In genomic region chr10:78350286-78350685, GRCh38 we compare ENCODE assay signal across 14 cellular contexts.
DNase-seq lines count a peak whose midpoint lies in the region; TF ChIP-seq lines count a peak whose summit lies in the region.
"Had no signal": no experiment of that assay in that cellular context is flagged by ENCODE, and none has a peak within 500 bp of the region (broad histone marks: within the 10 kb centered on the region; RNA-seq: fewer than 3 reads in every experiment).

No MANE protein-coding gene starts in this region.

- H4K20me1 ChIP-seq in SK-N-SH (ENCODE audit: insufficient read depth): no peaks in the 10 kb centered on the region

- H3K27ac Mint-ChIP-seq in activated naive CD4-positive, alpha-beta T cell treated with anti-CD3 and anti-CD28 coated beads, Interleukin-2, amount 10 ng/mL, durations not matched to agents 7 days and 5 days: no peak overlapping the region
- H3K27ac Mint-ChIP-seq in type B pancreatic cell: no peak overlapping the region
- H3K27ac Mint-ChIP-seq: B cell; CD4-positive, alpha-beta T cell; GM23338 had no signal

- H3K9me2 ChIP-seq in SK-N-SH: no peaks in the 10 kb centered on the region

- H3K9ac ChIP-seq in mesendoderm (ENCODE audit: low read length) (no peak overlapping the region), SK-N-SH (no peak overlapping the region)

- H3K4me2 ChIP-seq in mesendoderm (ENCODE audit: low read length) (no peak overlapping the region), SK-N-SH (no peak overlapping the region)
- H3K4me2 ChIP-seq: GM23338 had no signal

- no peak overlapping the region for H3K4me3 Mint-ChIP-seq in activated naive CD4-positive, alpha-beta T cell treated with anti-CD3 and anti-CD28 coated beads, Interleukin-2, amount 10 ng/mL, durations not matched to agents 7 days and 5 days
- no peak overlapping the region for H3K4me3 Mint-ChIP-seq in type B pancreatic cell
- H3K4me3 Mint-ChIP-seq: B cell; CD4-positive, alpha-beta T cell; GM23338 had no signal

- TF ChIP-seq CTCF in ovary (IDR thresholded peaks at IDR 0.05) (no peak), type B pancreatic cell (conservative IDR thresholded peaks at IDR 0.05) (no peak), SK-N-SH (IDR thresholded peaks at IDR 0.05) (no peak)

- H3K27ac ChIP-seq in mesendoderm (ENCODE audit: low read depth, low read length) (no peak overlapping the region), ovary (no peak overlapping the region), SK-N-SH (ENCODE audit: low read depth in 2 of 2, low read length in 1 of 2) (no peak overlapping the region)

- no peak overlapping the region for H3K4ac ChIP-seq in mesendoderm (ENCODE audit: low read depth, low read length)

- no peaks in the 10 kb centered on the region for H3K4me1 Mint-ChIP-seq in activated naive CD4-positive, alpha-beta T cell treated with anti-CD3 and anti-CD28 coated beads, Interleukin-2, amount 10 ng/mL, durations not matched to agents 7 days and 5 days
- peaks cover 22% of the 10 kb centered on the region for H3K4me1 Mint-ChIP-seq in type B pancreatic cell (ENCODE audit: unreplicated experiment)
- H3K4me1 Mint-ChIP-seq: B cell had no signal

- no peak overlapping the region for H3K56ac ChIP-seq in mesendoderm (ENCODE audit: low read length)

- peaks cover 5% of the 10 kb centered on the region for H3K27me3 Mint-ChIP-seq in activated naive CD4-positive, alpha-beta T cell treated with anti-CD3 and anti-CD28 coated beads, Interleukin-2, amount 10 ng/mL, durations not matched to agents 7 days and 5 days
- peaks cover 3% of the 10 kb centered on the region for H3K27me3 Mint-ChIP-seq in type B pancreatic cell

- H3K4me1 ChIP-seq in mesendoderm (ENCODE audit: control insufficient read depth, low read depth, low read length) (peaks cover 13% of the 10 kb centered on the region), ovary (ENCODE audit: insufficient read depth) (no peaks in the 10 kb centered on the region), SK-N-SH (ENCODE audit: control insufficient read depth in 1 of 2, insufficient read depth in 2 of 2, low read depth in 1 of 2, low read length in 1 of 2) (no peaks in the 10 kb centered on the region; a peak in 1 of 4 replicates)

- H3K79me1 ChIP-seq in mesendoderm (ENCODE audit: low read length): no peaks in the 10 kb centered on the region

- no peak overlapping the region for H2BK120ac ChIP-seq in mesendoderm (ENCODE audit: low read depth, low read length)

- no peaks in the 10 kb centered on the region for H3F3A ChIP-seq in SK-N-SH (replicated peaks; ENCODE audit: insufficient read depth)

- H2BK5ac ChIP-seq in mesendoderm (ENCODE audit: low read length): no peak overlapping the region

- DNase-seq in activated naive CD4-positive, alpha-beta T cell treated with anti-CD3 and anti-CD28 coated beads, Interleukin-2, amount 10 ng/mL, durations not matched to agents 7 days and 5 days: peak; percentile 0
- DNase-seq in activated naive CD4-positive, alpha-beta T cell treated with Interleukin-2 at 50 U/mL for 16 hours: no peak
- peak; percentile 78 for DNase-seq in mesendoderm
- peak in 3 of 5 donors; percentile 3 to 6 (median 6) for DNase-seq in ovary
- peak; percentile 39 for DNase-seq in type B pancreatic cell (ENCODE audit: extremely low spot score, unreplicated experiment)
- DNase-seq in EL: no peak
- DNase-seq in SK-N-SH: no peak
- no peak for DNase-seq in HK-2 (ENCODE audit: unreplicated experiment)
- DNase-seq: C1 segment of cervical spinal cord, DMS79, H7 had no signal

- no peak overlapping the region for H3K23ac ChIP-seq in mesendoderm (ENCODE audit: low read length)

- no peaks in the 10 kb centered on the region for H3K9me3 ChIP-seq in ovary
- no peaks in the 10 kb centered on the region for H3K9me3 ChIP-seq in SK-N-SH

- H4K8ac ChIP-seq in mesendoderm (ENCODE audit: low read depth, low read length): no peak overlapping the region

- TF ChIP-seq EP300 in ovary (IDR thresholded peaks at IDR 0.05): no peak
- TF ChIP-seq EP300 in SK-N-SH (IDR thresholded peaks at IDR 0.05; ENCODE audit: borderline replicate concordance in 1 of 2, low read depth in 1 of 2, low read length in 1 of 2): no peak

- H3K79me2 ChIP-seq in mesendoderm (ENCODE audit: control insufficient read depth, insufficient read depth, low read length) (no peaks in the 10 kb centered on the region), SK-N-SH (ENCODE audit: insufficient read depth) (no peaks in the 10 kb centered on the region)

- intact Hi-C loops in ovary (cut with DNase I): no loop called here

- H3K36me3 Mint-ChIP-seq in activated naive CD4-positive, alpha-beta T cell treated with anti-CD3 and anti-CD28 coated beads, Interleukin-2, amount 10 ng/mL, durations not matched to agents 7 days and 5 days: no peaks in the 10 kb centered on the region
- no peaks in the 10 kb centered on the region for H3K36me3 Mint-ChIP-seq in type B pancreatic cell

- no peak for TF ChIP-seq RAD21 in SK-N-SH (IDR thresholded peaks at IDR 0.05; ENCODE audit: low read length)

- no peaks in the 10 kb centered on the region for H3K9me3 Mint-ChIP-seq in activated naive CD4-positive, alpha-beta T cell treated with anti-CD3 and anti-CD28 coated beads, Interleukin-2, amount 10 ng/mL, durations not matched to agents 7 days and 5 days
- H3K9me3 Mint-ChIP-seq in type B pancreatic cell: no peaks in the 10 kb centered on the region
- H3K9me3 Mint-ChIP-seq: CD4-positive, alpha-beta T cell had no signal

- CTCF ChIA-PET in activated naive CD4-positive, alpha-beta T cell treated with anti-CD3 and anti-CD28 coated beads, Interleukin-2, amount 10 ng/mL, durations not matched to agents 7 days and 5 days (lab: Charles Lee): interaction anchor here (1.1 kb wide), 1 partner anchor 306 kb away, joined by 3 read pairs; no protein-coding TSS in a partner anchor
- CTCF ChIA-PET in SK-N-SH (lab: Yijun Ruan, JAX): no interaction called here

- no peak overlapping the region for H2AK5ac ChIP-seq in mesendoderm (ENCODE audit: low read length)

- POLR2A ChIA-PET in SK-N-SH (lab: Yijun Ruan, JAX): no interaction called here

- H4K5ac ChIP-seq in mesendoderm (ENCODE audit: low read length): no peak overlapping the region

- H3K4me3 ChIP-seq in mesendoderm (ENCODE audit: low read length): no peak overlapping the region
- no peak overlapping the region for H3K4me3 ChIP-seq in ovary
- H3K4me3 ChIP-seq in SK-N-SH (ENCODE audit: low read depth in 2 of 2, low read length in 1 of 2): no peak overlapping the region
- H3K4me3 ChIP-seq: GM23338 had no signal

- H3K36me3 ChIP-seq in mesendoderm (ENCODE audit: control insufficient read depth, insufficient read depth, low read length) (no peaks in the 10 kb centered on the region), ovary (no peaks in the 10 kb centered on the region), SK-N-SH (replicated peaks in 1 of 2; ENCODE audit: control insufficient read depth in 1 of 2, insufficient read depth in 2 of 2, low read length in 1 of 2) (no peaks in the 10 kb centered on the region)

- no peak overlapping the region for H2BK15ac ChIP-seq in mesendoderm (replicated peaks; ENCODE audit: low read depth)

- no peak overlapping the region for H2AFZ ChIP-seq in SK-N-SH (ENCODE audit: low read depth)
- H2AFZ ChIP-seq: GM23338 had no signal

- TF ChIP-seq POLR2A in ovary (IDR thresholded peaks at IDR 0.05): no peak

- H3K18ac ChIP-seq in mesendoderm (ENCODE audit: low read length): peak overlapping the region; percentile 18

- no peaks in the 10 kb centered on the region for H3K27me3 ChIP-seq in mesendoderm (ENCODE audit: insufficient read depth, low read length, poor library complexity)
- no peaks in the 10 kb centered on the region for H3K27me3 ChIP-seq in ovary
- H3K27me3 ChIP-seq in SK-N-SH (ENCODE audit: insufficient read depth): no peaks in the 10 kb centered on the region; the same call in 1 of the 2 replicates

TF ChIP-seq in SK-N-SH, 30 proteins besides CTCF, POLR2A, EP300 and RAD21:
- TF ChIP-seq TEAD4 (IDR thresholded peaks at IDR 0.05; ENCODE audit: borderline replicate concordance, insufficient read depth) (no peak), NFIC (IDR thresholded peaks at IDR 0.05; ENCODE audit: borderline replicate concordance) (no peak), FOXM1 (IDR thresholded peaks at IDR 0.05; ENCODE audit: low read depth) (no peak), EZH2phosphoT487 (IDR thresholded peaks at IDR 0.05; ENCODE audit: borderline replicate concordance, low read depth) (no peak), JUND (IDR thresholded peaks at IDR 0.05) (no peak), POLR2AphosphoS5 (IDR thresholded peaks at IDR 0.05; ENCODE audit: low read depth, low read length) (no peak), ZBTB33 (IDR thresholded peaks at IDR 0.05; ENCODE audit: borderline replicate concordance, low read depth) (no peak), TAF1 (IDR thresholded peaks at IDR 0.05; ENCODE audit: borderline replicate concordance, low read depth, low read length) (no peak), TCF12 (IDR thresholded peaks at IDR 0.05) (no peak), CHD2 (IDR thresholded peaks at IDR 0.05; ENCODE audit: low read length, partially characterized antibody) (no peak), RFX5 (IDR thresholded peaks at IDR 0.05; ENCODE audit: low read length) (no peak), SMC3 (IDR thresholded peaks at IDR 0.05; ENCODE audit: low read depth, low read length) (no peak), GABPA (IDR thresholded peaks at IDR 0.05; ENCODE audit: low read depth) (no peak)

Comparison
In these comparisons a context has a peak if more than half of its experiments do, and no peak if none do; other contexts are left out.
1. DNase-seq: peak in activated naive CD4-positive, alpha-beta T cell treated with anti-CD3 and anti-CD28 coated beads, Interleukin-2, amount 10 ng/mL, durations not matched to agents 7 days and 5 days (single experiment), mesendoderm (single experiment), ovary (3 of 5) and type B pancreatic cell (single experiment); none in activated naive CD4-positive, alpha-beta T cell treated with Interleukin-2 at 50 U/mL for 16 hours (single experiment), EL (single experiment), SK-N-SH (single experiment) and HK-2 (single experiment).